In the genomic region with DNA sequence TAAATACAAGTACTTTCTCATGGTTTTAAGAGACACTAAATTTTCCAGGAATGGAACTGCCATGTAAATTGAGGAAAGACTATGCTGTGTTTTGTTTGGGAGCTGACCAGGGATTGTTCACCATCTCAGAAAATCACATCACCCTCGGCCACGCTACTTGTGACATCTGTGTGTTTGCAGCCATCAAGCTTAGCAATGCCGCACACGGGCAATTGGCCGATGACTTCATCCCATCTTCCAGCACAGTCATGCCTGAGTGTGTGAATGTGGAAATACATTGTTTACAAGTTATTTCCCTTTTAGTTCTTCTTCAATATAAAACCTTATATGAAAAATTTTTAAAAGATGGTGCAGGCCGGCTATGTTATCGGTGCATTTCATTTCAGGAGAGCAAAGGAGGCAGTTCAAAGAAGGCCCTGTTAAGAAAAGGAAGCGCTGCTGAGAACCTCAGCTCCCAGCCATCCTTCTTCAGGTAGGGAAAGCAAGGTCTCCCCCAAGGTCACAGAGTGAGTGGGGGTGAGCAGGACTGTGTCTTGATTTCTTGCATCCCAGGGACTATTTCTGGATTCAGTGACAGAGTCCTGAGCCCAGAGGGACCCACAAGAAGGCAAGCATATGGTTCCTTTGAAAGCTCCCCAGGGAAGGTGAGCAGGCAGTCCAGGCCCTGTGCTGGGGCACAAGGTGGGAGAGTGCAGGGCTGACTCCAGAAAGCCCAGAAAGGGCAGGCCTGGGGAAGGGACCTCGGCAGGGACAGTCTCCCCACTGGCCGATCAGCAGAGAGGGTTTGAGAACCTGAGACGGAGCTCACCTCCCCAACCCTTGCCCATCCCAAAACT, we compare ENCODE assay signal across 1 cellular context.
TF ChIP-seq lines count a peak whose summit lies in the region.

No MANE protein-coding gene starts in this region.

TF ChIP-seq in IMR-90, 13 proteins besides CTCF, POLR2A, EP300 and RAD21:
- TF ChIP-seq MAZ (IDR thresholded peaks at IDR 0.05; ENCODE audit: borderline replicate concordance, low read depth, low read length) = no peak
- no peak for TF ChIP-seq RFX5 (IDR thresholded peaks at IDR 0.05; ENCODE audit: low read depth, low read length)
- peak; percentile 53; the same call in 1 of the 2 replicates for TF ChIP-seq FOS (IDR thresholded peaks at IDR 0.05; ENCODE audit: low read depth, low read length)
- no peak for TF ChIP-seq MAFK (IDR thresholded peaks at IDR 0.05; ENCODE audit: low read depth, low read length)
- TF ChIP-seq CEBPB (IDR thresholded peaks at IDR 0.05; ENCODE audit: low read depth, low read length) = peak; percentile 82
- TF ChIP-seq BHLHE40 (IDR thresholded peaks at IDR 0.05; ENCODE audit: low read depth, low read length) = peak; percentile 83
- TF ChIP-seq, protein P1, sequence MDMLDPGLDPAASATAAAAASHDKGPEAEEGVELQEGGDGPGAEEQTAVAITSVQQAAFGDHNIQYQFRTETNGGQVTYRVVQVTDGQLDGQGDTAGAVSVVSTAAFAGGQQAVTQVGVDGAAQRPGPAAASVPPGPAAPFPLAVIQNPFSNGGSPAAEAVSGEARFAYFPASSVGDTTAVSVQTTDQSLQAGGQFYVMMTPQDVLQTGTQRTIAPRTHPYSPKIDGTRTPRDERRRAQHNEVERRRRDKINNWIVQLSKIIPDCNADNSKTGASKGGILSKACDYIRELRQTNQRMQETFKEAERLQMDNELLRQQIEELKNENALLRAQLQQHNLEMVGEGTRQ (IDR thresholded peaks at IDR 0.05; ENCODE audit: low read depth, low read length) = peak; percentile 17; the same call in 1 of the 2 replicates
- TF ChIP-seq, protein P2, sequence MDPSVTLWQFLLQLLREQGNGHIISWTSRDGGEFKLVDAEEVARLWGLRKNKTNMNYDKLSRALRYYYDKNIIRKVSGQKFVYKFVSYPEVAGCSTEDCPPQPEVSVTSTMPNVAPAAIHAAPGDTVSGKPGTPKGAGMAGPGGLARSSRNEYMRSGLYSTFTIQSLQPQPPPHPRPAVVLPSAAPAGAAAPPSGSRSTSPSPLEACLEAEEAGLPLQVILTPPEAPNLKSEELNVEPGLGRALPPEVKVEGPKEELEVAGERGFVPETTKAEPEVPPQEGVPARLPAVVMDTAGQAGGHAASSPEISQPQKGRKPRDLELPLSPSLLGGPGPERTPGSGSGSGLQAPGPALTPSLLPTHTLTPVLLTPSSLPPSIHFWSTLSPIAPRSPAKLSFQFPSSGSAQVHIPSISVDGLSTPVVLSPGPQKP (IDR thresholded peaks at IDR 0.05; ENCODE audit: borderline replicate concordance, low read depth, low read length) = no peak
- TF ChIP-seq NFE2L2 (IDR thresholded peaks at IDR 0.05; ENCODE audit: low read depth, low read length) = peak; percentile 91
- TF ChIP-seq CHD1 (IDR thresholded peaks at IDR 0.05; ENCODE audit: low read depth, low read length) = no peak
- no peak for TF ChIP-seq SMC3 (IDR thresholded peaks at IDR 0.05; ENCODE audit: low read depth, low read length)
- TF ChIP-seq MXI1 (IDR thresholded peaks at IDR 0.05; ENCODE audit: borderline replicate concordance, low read depth, low read length) = peak; percentile 65; the same call in 1 of the 2 replicates
- no peak for TF ChIP-seq RCOR1 (IDR thresholded peaks at IDR 0.05; ENCODE audit: insufficient replicate concordance, low read length)
TF ChIP-seq in IMR-90: peak in this region for 6.
